Comparison of ENCODE assay signal across 15 cellular contexts in genomic region chr10:92681306-92681823, GRCh38. TPM values are rescaled to one million over a fixed set of nuclear protein-coding genes. Genes with fewer than 3 reads are reported as not detected.
DNase-seq lines count a peak whose midpoint lies in the region; ATAC-seq, FAIRE-seq and TF ChIP-seq lines count a peak whose summit lies in the region.
"Had no signal": no experiment of that assay in that cellular context is flagged by ENCODE, and none has a peak within 500 bp of the region (broad histone marks: within the 10 kb centered on the region; RNA-seq: fewer than 3 reads in every experiment).

No MANE protein-coding gene starts in this region.

- intact Hi-C loops in GM12878 (cut with micrococcal nuclease; ENCODE audit: unreplicated experiment), result no loop called here

- H3K79me2 ChIP-seq in SK-N-SH (ENCODE audit: insufficient read depth) (no peaks in the 10 kb centered on the region; the same call in 1 of the 2 replicates), GM12878 (ENCODE audit: control insufficient read depth, insufficient read depth, low read length) (no peaks in the 10 kb centered on the region)

- no peak for TF ChIP-seq CTCF in SK-N-SH (IDR thresholded peaks at IDR 0.05)
- TF ChIP-seq CTCF in GM12878 (IDR thresholded peaks at IDR 0.05 in 2 of 3, conservative IDR thresholded peaks at IDR 0.05 in 1 of 3; ENCODE audit: control insufficient read depth in 2 of 3, extremely low read depth in 1 of 3, insufficient read depth in 1 of 3, low read depth in 3 of 3, low read length in 3 of 3), result no peak
- no peak for TF ChIP-seq CTCF in fibroblast of mammary gland (conservative IDR thresholded peaks at IDR 0.05; ENCODE audit: control insufficient read depth, insufficient read depth, low read depth, low read length)

- H3K9ac ChIP-seq in SK-N-SH (no peak overlapping the region), GM12878 (ENCODE audit: control insufficient read depth, insufficient read depth, low read length) (no peak overlapping the region)
- H3K9ac ChIP-seq: BLaER1 had no signal

- ATAC-seq in SK-N-SH treated with all-trans-retinoic acid at 6 μM for 48 hours (no peak), GM12878 (no peak), GM18519 (IDR thresholded peaks at IDR 0.05; ENCODE audit: low FRiP score, unreplicated experiment) (no peak)

- 62% methylated on average over 2 of the region's 2 CpGs for WGBS in SK-N-SH (ENCODE audit: low lambda C conversion rate)
- 17% methylated on average over 2 of the region's 2 CpGs for WGBS in GM12878 (ENCODE audit: insufficient coverage, insufficient replicate concordance, low lambda C conversion rate, missing lambda C conversion rate)

- no peak overlapping the region for H3K4me3 ChIP-seq in SK-N-SH (ENCODE audit: low read depth in 2 of 2, low read length in 1 of 2)
- no peak overlapping the region for H3K4me3 ChIP-seq in GM12878
- no peak overlapping the region for H3K4me3 ChIP-seq in fibroblast of mammary gland (ENCODE audit: control insufficient read depth, low read depth, low read length)
- H3K4me3 ChIP-seq: BLaER1, HAP-1 had no signal

- peak; percentile 38 for FAIRE-seq in GM12878 (lab: Jason Lieb, UNC)
- FAIRE-seq: GM18507 had no signal

- no TSS peak for BruUV-seq in GM12878 (replicated peaks; lab: Mats Ljungman, UMichigan)

- no peaks in the 10 kb centered on the region for H3K9me2 ChIP-seq in SK-N-SH

- POLR2A ChIA-PET in SK-N-SH (lab: Yijun Ruan, JAX) (no interaction called here), GM12878 (lab: Charles Lee) (interaction anchor here (0.6 kb wide), 1 partner anchor 48 kb away, joined by 3 read pairs; no protein-coding TSS in a partner anchor)

- TF ChIP-seq EP300 in SK-N-SH (IDR thresholded peaks at IDR 0.05; ENCODE audit: borderline replicate concordance in 1 of 2, low read depth in 1 of 2, low read length in 1 of 2) (no peak), GM12878 (IDR thresholded peaks at IDR 0.05; ENCODE audit: borderline replicate concordance in 1 of 2, control insufficient read depth in 1 of 2, low read depth in 2 of 2, low read length in 2 of 2) (no peak)

- SMC1A ChIA-PET in GM12878 (lab: Charles Lee; ENCODE audit: uncharacterized antibody, unreplicated experiment), result interaction anchor here (0.5 to 1.0 kb wide), 3 partner anchors 18 to 83 kb away, joined by 3 to 4 read pairs (median 3); no protein-coding TSS in a partner anchor

- H2AFZ ChIP-seq in SK-N-SH (ENCODE audit: low read depth), result no peak overlapping the region
- H2AFZ ChIP-seq in GM12878 (ENCODE audit: control insufficient read depth, low read depth, low read length), result no peak overlapping the region

- H3K4me1 ChIP-seq in SK-N-SH (ENCODE audit: control insufficient read depth in 1 of 2, insufficient read depth in 2 of 2, low read depth in 1 of 2, low read length in 1 of 2), result no peaks in the 10 kb centered on the region
- no peaks in the 10 kb centered on the region for H3K4me1 ChIP-seq in GM12878 (ENCODE audit: control insufficient read depth, insufficient read depth, low read length)
- H3K4me1 ChIP-seq: BLaER1, Caco-2, HAP-1 had no signal

- no peak for TF ChIP-seq POLR2A in GM12878 (IDR thresholded peaks at IDR 0.05; ENCODE audit: low read depth, low read length)

- H3K27me3 ChIP-seq in SK-N-SH (ENCODE audit: insufficient read depth) (no peaks in the 10 kb centered on the region), GM12878 (replicated peaks in 1 of 2; ENCODE audit: control insufficient read depth in 2 of 2, insufficient read depth in 2 of 2, low read length in 1 of 2) (no peaks in the 10 kb centered on the region; a peak in 1 of 4 replicates)
- H3K27me3 ChIP-seq: BLaER1 had no signal

- H3K27ac ChIP-seq in SK-N-SH (ENCODE audit: low read depth in 2 of 2, low read length in 1 of 2) (no peak overlapping the region), GM12878 (ENCODE audit: control insufficient read depth, insufficient read depth) (no peak overlapping the region)
- H3K27ac ChIP-seq: BLaER1 had no signal

- DNase-seq in SK-N-SH (no peak), GM12878 (ENCODE audit: low read depth, low spot score) (no peak), fibroblast of mammary gland (ENCODE audit: low read depth) (peak; percentile 26), islet precursor cell (no peak), T-helper 2 cell (no peak)
- DNase-seq: 8988T; Caco-2; CD8-positive, alpha-beta memory T cell; GOT3 had no signal

- RAD21 ChIA-PET in GM12878 (lab: Charles Lee; ENCODE audit: unreplicated experiment), result interaction anchor here (0.5 to 0.8 kb wide), 2 partner anchors 29 to 62 kb away, joined by 3 read pairs; no protein-coding TSS in a partner anchor

- no peaks in the 10 kb centered on the region for H3K9me3 ChIP-seq in SK-N-SH
- H3K9me3 ChIP-seq in GM12878 (replicated peaks; ENCODE audit: control insufficient read depth, insufficient read depth, low read length), result peaks cover 4% of the 10 kb centered on the region; the same call in 1 of the 3 replicates
- H3K9me3 ChIP-seq: Caco-2, HAP-1 had no signal

- peaks cover 5% of the 10 kb centered on the region for H3F3A ChIP-seq in SK-N-SH (replicated peaks; ENCODE audit: insufficient read depth)

- H3K4me2 ChIP-seq in SK-N-SH (no peak overlapping the region), GM12878 (ENCODE audit: control insufficient read depth, insufficient read depth) (no peak overlapping the region)
- H3K4me2 ChIP-seq: BLaER1 had no signal

- in situ Hi-C loops in GM12878 (cut with MboI), result no loop called here

- H4K20me1 ChIP-seq in SK-N-SH (ENCODE audit: insufficient read depth) (no peaks in the 10 kb centered on the region), GM12878 (ENCODE audit: control insufficient read depth, insufficient read depth) (no peaks in the 10 kb centered on the region)
- H4K20me1 ChIP-seq: BLaER1 had no signal

- CTCF ChIA-PET in SK-N-SH (lab: Yijun Ruan, JAX), result interaction anchor here (0.7 kb wide), 1 partner anchor 42 kb away, joined by 3 read pairs; no protein-coding TSS in a partner anchor
- CTCF ChIA-PET in GM12878 (lab: Yijun Ruan, JAX), result interaction anchor here (0.6 to 1.5 kb wide), 3 partner anchors 12 to 193 kb away, joined by 3 to 4 read pairs (median 3); no protein-coding TSS in a partner anchor

- H3K36me3 ChIP-seq in SK-N-SH (replicated peaks in 1 of 2; ENCODE audit: control insufficient read depth in 1 of 2, insufficient read depth in 2 of 2, low read length in 1 of 2), result no peaks in the 10 kb centered on the region
- no peaks in the 10 kb centered on the region for H3K36me3 ChIP-seq in GM12878 (ENCODE audit: control insufficient read depth in 2 of 2, insufficient read depth in 2 of 2, low read length in 1 of 2)
- H3K36me3 ChIP-seq: BLaER1, HAP-1 had no signal

- TF ChIP-seq RAD21 in SK-N-SH (IDR thresholded peaks at IDR 0.05; ENCODE audit: low read length) (no peak), GM12878 (IDR thresholded peaks at IDR 0.05; ENCODE audit: insufficient read depth, low read depth, low read length) (no peak)

TF ChIP-seq in SK-N-SH treated with all-trans-retinoic acid at 6 μM for 48 hours, 23 proteins besides CTCF, POLR2A, EP300 and RAD21 (continues in another document):
- no peak for TF ChIP-seq RARB (CRISPR knock-in tag; IDR thresholded peaks at IDR 0.05)
- no peak for TF ChIP-seq BACH2 (CRISPR knock-in tag; IDR thresholded peaks at IDR 0.05; ENCODE audit: borderline replicate concordance)

TF ChIP-seq in SK-N-SH, 30 proteins besides CTCF, POLR2A, EP300 and RAD21 (continues in another document):
- TF ChIP-seq GABPA (IDR thresholded peaks at IDR 0.05; ENCODE audit: low read depth) (no peak), FOSL2 (IDR thresholded peaks at IDR 0.05; ENCODE audit: borderline replicate concordance, low read depth) (no peak), POLR2AphosphoS5 (IDR thresholded peaks at IDR 0.05; ENCODE audit: low read depth, low read length) (no peak), RCOR1 (IDR thresholded peaks at IDR 0.05; ENCODE audit: low read length) (no peak), SMC3 (IDR thresholded peaks at IDR 0.05; ENCODE audit: low read depth, low read length) (no peak), GATA2 (CRISPR knock-in tag; IDR thresholded peaks at IDR 0.05) (no peak), MAX (IDR thresholded peaks at IDR 0.05; ENCODE audit: low read depth) (no peak)

RNA-seq across cellular contexts. Expression of gene HHEX, which starts 8.4 kb away (rescaled TPM):
- polyA plus RNA-seq in SK-N-SH (2012; rRNA removed) (0.75 and 1.1 TPM in 2 replicates), GM12878 (2011; rRNA removed) (3.9 and 4.5 TPM in 2 replicates), GM12878 (2014; fragmentation: Illumina TruSeq; extraction: Trizol) (21.1 and 26.3 TPM in 2 replicates), GM12878 (2014; fragmentation: Nextera tagmentation; extraction: Ambion mirVana) (10 to 100 TPM in 1 of 2 experiments, 1 to 10 TPM in 1; 8.6 to 11.9 TPM), GM12878 (2014; rRNA removed) (17.8 and 18.1 TPM in 2 replicates), GM12878 (2016; fragmentation: Nextera tagmentation; extraction: Ambion mirVana) (10 to 100 TPM; 30.9 to 32.8 TPM)
- 1.2 and 1.3 TPM in 2 replicates for polyA plus RNA-seq in SK-N-SH (2012; cell fraction: cytosol; rRNA removed)
- 2.1 and 2.3 TPM in 2 replicates for polyA plus RNA-seq in SK-N-SH (2012; cell fraction: nucleus; rRNA removed)
- 4.8 and 5.2 TPM in 2 replicates for total RNA-seq in GM12878 (2013; cell fraction: nucleolus; rRNA removed)
- total RNA-seq in GM12878 (2014; rRNA removed) (10.1 and 14.2 TPM in 2 replicates), GM12878 (2014; rRNA removed; fragmentation: Illumina TruSeq; extraction: Trizol) (15.1 and 15.4 TPM in 2 replicates), GM12878 (2021) (17.8 and 21.6 TPM in 2 replicates)
- 3.2 TPM for polyA plus RNA-seq in GM12878 (2011; ENCODE audit: low read depth)
- polyA plus RNA-seq in GM12878 (2011; cell fraction: cytosol; rRNA removed), result 1.7 and 2.1 TPM in 2 replicates
- 6.7 and 11.7 TPM in 2 replicates for polyA plus RNA-seq in GM12878 (2011; cell fraction: nucleus; rRNA removed)
- polyA plus RNA-seq in GM12878 (2012), result 2.9 and 4.5 TPM in 2 replicates
- 1.3 and 4.8 TPM in 2 replicates for polyA minus RNA-seq in GM12878 (2011; rRNA and poly(A)+ RNA removed)
- polyA minus RNA-seq in GM12878 (2011; cell fraction: cytosol; rRNA and poly(A)+ RNA removed), result 1.2 and 1.9 TPM in 2 replicates
- polyA minus RNA-seq in GM12878 (2011; cell fraction: nucleus; rRNA and poly(A)+ RNA removed), result 4.2 and 11.5 TPM in 2 replicates
- total RNA-seq: CD8-positive, alpha-beta memory T cell; Daoy had no signal
